ENCODE assay signal across 8 cellular contexts in the genomic region with DNA sequence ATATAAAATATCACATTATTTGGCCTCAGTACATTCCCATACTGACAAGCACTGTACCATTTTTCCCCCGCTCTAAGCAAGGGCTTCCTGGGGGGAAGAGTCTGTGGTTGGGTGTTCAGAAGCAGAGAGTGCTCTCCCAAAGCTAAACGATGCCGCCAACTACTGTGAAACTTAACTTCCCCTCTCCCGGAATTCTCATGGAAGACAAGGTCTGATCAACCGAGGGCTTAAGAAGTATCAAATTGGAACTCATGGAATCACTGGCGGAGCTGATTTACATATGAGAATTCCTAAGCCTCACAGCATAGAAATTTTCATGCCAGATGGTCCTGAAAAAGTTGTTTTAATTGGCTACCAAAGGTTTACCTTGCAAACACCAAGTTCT. TPM values are rescaled to one million over a fixed set of nuclear protein-coding genes. Genes with fewer than 3 reads are reported as not detected.
DNase-seq lines count a peak whose midpoint lies in the region; ATAC-seq lines count a peak whose summit lies in the region.

No MANE protein-coding gene starts in this region.

- H3K4me3 ChIP-seq in skeletal muscle satellite cell (ENCODE audit: low read length), result peak overlapping the region; percentile 99

- H3K27ac Mint-ChIP-seq in activated naive CD8-positive, alpha-beta T cell treated with anti-CD3 and anti-CD28 coated beads for 36 hours, result peak overlapping the region; percentile 82

- peaks cover 5% of the 10 kb centered on the region for H3K9me3 Mint-ChIP-seq in activated naive CD8-positive, alpha-beta T cell treated with anti-CD3 and anti-CD28 coated beads for 36 hours

- H3K4me2 ChIP-seq in skeletal muscle satellite cell (ENCODE audit: low read length), result peak overlapping the region; percentile 81

- no peaks in the 10 kb centered on the region for H3K27me3 Mint-ChIP-seq in activated naive CD8-positive, alpha-beta T cell treated with anti-CD3 and anti-CD28 coated beads for 36 hours

- peaks cover 3% of the 10 kb centered on the region for H3K36me3 ChIP-seq in skeletal muscle satellite cell (ENCODE audit: insufficient read depth, low read length)

- DNase-seq in activated CD4-positive, alpha-beta T cell treated with anti-CD3 and anti-CD28 coated beads, Interleukin-2, amount 50 U/mL, for 48 hours, result peak; percentile 2 to 7
- DNase-seq in activated CD4-positive, alpha-beta T cell treated with anti-CD3 and anti-CD28 coated beads for 48 hours, result no peak
- DNase-seq in HPDE6-E6E7 (ENCODE audit: extremely low spot score), result peak; percentile 7
- no peak for DNase-seq in activated naive CD8-positive, alpha-beta T cell treated with anti-CD3 and anti-CD28 coated beads for 36 hours
- DNase-seq in hepatic stellate cell (ENCODE audit: low spot score), result peak; percentile 37
- DNase-seq in activated CD4-positive, CD25-positive, alpha-beta regulatory T cell (lab: John Stamatoyannopoulos, UW), result no peak

- no peaks in the 10 kb centered on the region for H3K27me3 ChIP-seq in skeletal muscle satellite cell (ENCODE audit: control insufficient read depth, insufficient read depth, low read length)

- H3K4me1 ChIP-seq in skeletal muscle satellite cell (ENCODE audit: control insufficient read depth, insufficient read depth, low read length), result peaks cover 17% of the 10 kb centered on the region

- ATAC-seq in HG02840 (IDR thresholded peaks at IDR 0.05; ENCODE audit: low FRiP score, unreplicated experiment), result no peak

- peak overlapping the region; percentile 92 for H3K4me3 Mint-ChIP-seq in activated naive CD8-positive, alpha-beta T cell treated with anti-CD3 and anti-CD28 coated beads for 36 hours

- H3K9me3 ChIP-seq in skeletal muscle satellite cell (replicated peaks; ENCODE audit: low read length), result no peaks in the 10 kb centered on the region

- H3K36me3 Mint-ChIP-seq in activated naive CD8-positive, alpha-beta T cell treated with anti-CD3 and anti-CD28 coated beads for 36 hours, result peaks cover 10% of the 10 kb centered on the region

- peaks cover 39% of the 10 kb centered on the region for H3K4me1 Mint-ChIP-seq in activated naive CD8-positive, alpha-beta T cell treated with anti-CD3 and anti-CD28 coated beads for 36 hours

- H3K9ac ChIP-seq in skeletal muscle satellite cell (ENCODE audit: low read depth, low read length), result peak overlapping the region; percentile 99

RNA-seq across cellular contexts. Expression of a gene that starts 0.4 kb away (rescaled TPM):
- total RNA-seq in activated naive CD8-positive, alpha-beta T cell treated with anti-CD3 and anti-CD28 coated beads for 36 hours, result 10 to 100 TPM; 69.7 to 72.5 TPM
- total RNA-seq in skeletal muscle satellite cell (2012; rRNA removed), result 73.8 and 79.3 TPM in 2 replicates

RNA-seq across cellular contexts. Expression of a gene that starts 54.4 kb away (rescaled TPM):
- total RNA-seq in activated naive CD8-positive, alpha-beta T cell treated with anti-CD3 and anti-CD28 coated beads for 36 hours, result not detected
- not detected in 2 replicates for total RNA-seq in skeletal muscle satellite cell (2012; rRNA removed)

Comparison
In these comparisons a context has a peak if more than half of its experiments do, and no peak if none do; other contexts are left out.
1. DNase-seq: peak in activated CD4-positive, alpha-beta T cell treated with anti-CD3 and anti-CD28 coated beads, Interleukin-2, amount 50 U/mL, for 48 hours (2 of 2), HPDE6-E6E7 (single experiment) and hepatic stellate cell (single experiment); none in activated CD4-positive, alpha-beta T cell treated with anti-CD3 and anti-CD28 coated beads for 48 hours (single experiment), activated naive CD8-positive, alpha-beta T cell treated with anti-CD3 and anti-CD28 coated beads for 36 hours (single experiment) and activated CD4-positive, CD25-positive, alpha-beta regulatory T cell (0 of 4).